19 cellular contexts compared by ENCODE assay signal in the genomic region with DNA sequence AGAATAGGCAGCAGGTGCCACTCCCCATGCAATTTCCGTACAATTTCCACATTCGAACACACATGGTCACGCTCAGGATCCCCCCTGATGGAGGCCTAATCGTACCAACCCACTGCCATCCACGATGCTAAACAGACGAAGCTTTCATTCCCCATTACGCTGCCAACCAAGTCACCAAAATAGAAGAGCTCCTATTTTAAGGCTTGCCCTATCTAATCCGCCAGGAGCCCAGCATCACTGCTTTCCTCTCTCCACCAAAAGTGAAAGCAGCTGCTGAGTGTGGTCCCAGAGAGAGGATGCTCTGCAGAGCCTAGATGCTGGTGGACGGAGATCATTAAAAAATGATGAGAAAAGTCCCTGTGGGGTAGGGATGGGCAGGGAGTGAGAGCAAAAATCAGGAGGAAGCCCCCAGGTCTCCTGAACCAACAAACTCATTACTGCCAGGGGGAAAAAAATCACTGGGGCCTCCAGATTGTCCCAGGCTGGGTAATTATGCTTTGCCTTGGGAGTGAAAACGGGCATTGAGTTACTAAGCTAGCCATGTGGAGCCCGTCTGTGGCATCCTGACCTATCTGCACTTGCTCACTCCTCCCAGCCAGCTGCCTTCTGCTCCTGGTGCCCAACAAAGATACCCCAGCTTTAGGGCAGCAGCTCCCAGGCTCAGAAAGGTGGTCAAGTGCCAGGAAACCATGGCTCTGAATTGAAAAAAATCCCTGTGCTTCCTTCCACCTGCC. TPM values are rescaled to one million over a fixed set of nuclear protein-coding genes. Genes with fewer than 3 reads are reported as not detected.
"Had no signal": no experiment of that assay in that cellular context is flagged by ENCODE, and none has a peak within 500 bp of the region (broad histone marks: within the 10 kb centered on the region; RNA-seq: fewer than 3 reads in every experiment).

No MANE protein-coding gene starts in this region.

- H3K4me3 Mint-ChIP-seq: activated CD8-positive, alpha-beta T cell treated with anti-CD3 and anti-CD28 coated beads, Interleukin-2, amount 10 ng/mL, durations not matched to agents 7 days and 5 days; activated naive CD8-positive, alpha-beta T cell treated with anti-CD3 and anti-CD28 coated beads, Interleukin-2, amount 50 U/mL, for 24 hours; activated T-helper 1 cell treated with anti-CD3 and anti-CD28 coated beads, Interleukin-12 subunit alpha, Interleukin-12 subunit beta, Interleukin-2, Interleukin-4 antibody, amounts not matched to agents 30 ng/mL and 10 ng/mL and 1 ng/mL, durations not matched to agents 14 hours and 24 hours and 36 hours; naive B cell; stimulated activated naive CD8-positive, alpha-beta T cell treated with anti-CD3 and anti-CD28 coated beads, Interleukin-15, Interleukin-2, amounts not matched to agents 100 ng/mL and 50 ng/mL, for 24 hours had no signal

- H3K9me3 Mint-ChIP-seq: activated naive CD8-positive, alpha-beta T cell treated with anti-CD3 and anti-CD28 coated beads, Interleukin-2, amount 50 U/mL, for 24 hours; activated T-helper 1 cell treated with anti-CD3 and anti-CD28 coated beads, Interleukin-12 subunit alpha, Interleukin-12 subunit beta, Interleukin-2, Interleukin-4 antibody, amounts not matched to agents 30 ng/mL and 10 ng/mL and 1 ng/mL, durations not matched to agents 14 hours and 24 hours and 36 hours; stimulated activated naive CD8-positive, alpha-beta T cell treated with anti-CD3 and anti-CD28 coated beads, Interleukin-15, Interleukin-2, amounts not matched to agents 100 ng/mL and 50 ng/mL, for 24 hours had no signal

- H3K27ac Mint-ChIP-seq: activated CD8-positive, alpha-beta T cell treated with anti-CD3 and anti-CD28 coated beads, Interleukin-2, amount 10 ng/mL, durations not matched to agents 7 days and 5 days; activated naive CD8-positive, alpha-beta T cell treated with anti-CD3 and anti-CD28 coated beads, Interleukin-2, amount 50 U/mL, for 24 hours; activated T-helper 1 cell treated with anti-CD3 and anti-CD28 coated beads, Interleukin-12 subunit alpha, Interleukin-12 subunit beta, Interleukin-2, Interleukin-4 antibody, amounts not matched to agents 30 ng/mL and 10 ng/mL and 1 ng/mL, durations not matched to agents 14 hours and 24 hours and 36 hours; stimulated activated naive CD8-positive, alpha-beta T cell treated with anti-CD3 and anti-CD28 coated beads, Interleukin-15, Interleukin-2, amounts not matched to agents 100 ng/mL and 50 ng/mL, for 24 hours had no signal

- DNase-seq: activated CD8-positive, alpha-beta memory T cell treated with anti-CD3 and anti-CD28 coated beads, Interleukin-2, amount 50 U/mL, for 48 hours; activated CD8-positive, alpha-beta T cell treated with anti-CD3 and anti-CD28 coated beads, Interleukin-2, amount 10 ng/mL, durations not matched to agents 7 days and 5 days; activated naive CD4-positive, alpha-beta T cell treated with Interleukin-2 at 50 U/mL for 16 hours; activated naive CD8-positive, alpha-beta T cell treated with anti-CD3 and anti-CD28 coated beads, Interleukin-2, amount 50 U/mL, for 24 hours; colonic mucosa; effector memory CD4-positive, alpha-beta T cell; hypothalamus; naive B cell; nucleus accumbens; psoas muscle; stimulated activated CD4-positive, alpha-beta T cell treated with anti-CD3 and anti-CD28 coated beads, Interleukin-4, amount 100 ng/mL, for 1 hour; T-helper 9 cell had no signal

- H3K36me3 Mint-ChIP-seq: naive B cell had no signal

- H3K4me1 ChIP-seq: colonic mucosa, psoas muscle, vagina had no signal

- H3K4me1 Mint-ChIP-seq: activated naive CD8-positive, alpha-beta T cell treated with anti-CD3 and anti-CD28 coated beads, Interleukin-2, amount 50 U/mL, for 24 hours; naive B cell had no signal

- H3K9me3 ChIP-seq: ascending aorta, colonic mucosa, psoas muscle, thyroid gland, vagina had no signal

- H3K27me3 ChIP-seq: ascending aorta, colonic mucosa, thyroid gland, vagina had no signal

- H3K4me3 ChIP-seq: colonic mucosa, lung, psoas muscle, thyroid gland, vagina had no signal

- H3K36me3 ChIP-seq: ascending aorta, colonic mucosa, thyroid gland, vagina had no signal

- H3K27ac ChIP-seq: colonic mucosa, epithelial cell of prostate, psoas muscle, vagina had no signal

- ATAC-seq: activated CD8-positive, alpha-beta T cell treated with anti-CD3 and anti-CD28 coated beads, Interleukin-2, amount 10 ng/mL, durations not matched to agents 7 days and 5 days; activated naive CD8-positive, alpha-beta T cell treated with anti-CD3 and anti-CD28 coated beads, Interleukin-2, amount 50 U/mL, for 24 hours; psoas muscle had no signal

RNA-seq across cellular contexts. Expression of a gene that starts 43.1 kb away (rescaled TPM):
- total RNA-seq: activated CD8-positive, alpha-beta T cell treated with anti-CD3 and anti-CD28 coated beads, Interleukin-2, amount 10 ng/mL, durations not matched to agents 7 days and 5 days had no signal
